21 cellular contexts compared by ENCODE assay signal in the genomic region with DNA sequence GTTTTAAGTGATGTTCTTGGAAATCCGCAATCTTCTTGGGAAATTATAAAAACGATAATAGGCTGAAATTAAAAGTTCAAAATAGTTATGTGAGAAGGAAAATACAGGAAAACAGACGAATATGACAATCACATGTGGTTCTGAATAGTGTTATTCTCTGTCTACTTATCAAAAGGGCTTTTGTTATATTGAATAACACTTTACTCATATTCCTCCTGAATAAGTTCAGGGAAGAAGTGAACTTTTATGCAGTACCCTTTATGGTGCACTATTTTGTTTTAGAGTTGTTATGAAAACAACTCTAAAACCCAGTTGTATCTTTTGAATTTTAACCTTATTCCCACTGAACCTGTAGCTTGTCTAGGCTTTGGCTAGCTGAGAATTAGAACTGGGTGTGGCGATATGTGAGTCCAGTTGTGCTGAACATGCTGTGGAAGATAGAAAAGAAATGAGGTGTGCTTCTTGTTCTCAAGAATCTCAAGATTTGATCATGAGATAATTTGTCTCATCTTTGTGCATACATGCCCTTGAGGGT.
"Had no signal": no experiment of that assay in that cellular context is flagged by ENCODE, and none has a peak within 500 bp of the region (broad histone marks: within the 10 kb centered on the region; RNA-seq: fewer than 3 reads in every experiment).

No MANE protein-coding gene starts in this region.

- H3K4me3 ChIP-seq: gastroesophageal sphincter, pancreas, psoas muscle, stomach, transverse colon had no signal

- H3K27me3 ChIP-seq: gastroesophageal sphincter, neutrophil, pancreas, stomach, testis, transverse colon had no signal

- H3K4me1 ChIP-seq: gastroesophageal sphincter, pancreas, psoas muscle, stomach, testis, transverse colon had no signal

- H3K9me3 ChIP-seq: gastroesophageal sphincter, neutrophil, pancreas, psoas muscle, testis, transverse colon had no signal

- DNase-seq: activated CD4-positive, alpha-beta T cell treated with anti-CD3 and anti-CD28 coated beads for 4 hours; activated CD4-positive, alpha-beta T cell treated with anti-CD3 and anti-CD28 coated beads, Interleukin-2, amount 50 U/mL, for 48 hours; activated CD8-positive, alpha-beta memory T cell treated with anti-CD3 and anti-CD28 coated beads for 24 hours; activated effector memory CD4-positive, alpha-beta T cell treated with Interleukin-2 at 50 U/mL for 16 hours; activated naive CD4-positive, alpha-beta T cell treated with Interleukin-2 at 50 U/mL for 16 hours; aorta; central memory CD4-positive, alpha-beta T cell; effector CD8-positive, alpha-beta T cell; mesendoderm; psoas muscle; stimulated activated CD4-positive, alpha-beta T cell treated with anti-CD3 and anti-CD28 coated beads, Interleukin-15, amount 100 ng/mL, for 24 hours; stimulated activated CD4-positive, alpha-beta T cell treated with anti-CD3 and anti-CD28 coated beads, Interleukin-2, amount 100 ng/mL, for 24 hours; stimulated activated naive B cell treated with anti-CD40 and anti-IgM and Interleukin-4, amounts not matched to agents 10 μg/mL and 1 μg/mL and 100 μg/mL, for 72 hours; stomach; T-helper 9 cell; testis; transverse colon had no signal

- H3K36me3 ChIP-seq: gastroesophageal sphincter, neutrophil, pancreas, stomach, transverse colon had no signal

- ATAC-seq: gastroesophageal sphincter; pancreas; psoas muscle; stimulated activated naive B cell treated with anti-CD40 and anti-IgM and Interleukin-4, amounts not matched to agents 10 μg/mL and 1 μg/mL and 100 μg/mL, for 72 hours had no signal

- H3K27ac ChIP-seq: gastroesophageal sphincter, neutrophil, pancreas, psoas muscle, stomach, testis, transverse colon, VCaP had no signal
